In the genomic region with DNA sequence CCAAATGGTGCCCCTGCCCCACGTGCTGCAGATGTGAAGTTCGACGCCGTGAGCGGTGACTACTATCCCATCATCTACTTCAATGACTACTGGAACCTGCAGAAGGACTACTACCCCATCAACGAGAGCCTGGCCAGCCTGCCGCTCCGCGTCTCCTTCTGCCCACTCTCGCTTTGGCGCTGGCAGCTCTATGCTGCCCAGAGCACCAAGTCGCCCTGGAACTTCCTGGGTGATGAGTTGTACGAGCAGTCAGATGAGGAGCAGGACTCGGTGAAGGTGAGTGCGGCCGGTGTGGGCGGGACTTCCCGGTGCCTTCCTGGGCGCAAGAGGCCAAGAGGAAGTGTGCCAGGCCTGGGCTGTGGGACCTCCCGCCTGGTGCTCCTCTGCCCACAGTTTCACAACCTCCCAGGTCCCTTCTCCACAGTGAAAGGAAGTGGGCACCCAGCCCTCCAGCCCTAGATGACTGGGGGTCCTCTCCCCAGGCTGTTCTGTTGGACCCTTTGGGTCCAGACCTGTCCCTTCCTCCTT, we compare ENCODE assay signal across 20 cellular contexts. TPM values are rescaled to one million over a fixed set of nuclear protein-coding genes. Genes with fewer than 3 reads are reported as not detected.
"Had no signal": no experiment of that assay in that cellular context is flagged by ENCODE, and none has a peak within 500 bp of the region (broad histone marks: within the 10 kb centered on the region; RNA-seq: fewer than 3 reads in every experiment).

No MANE protein-coding gene starts in this region.

- H3K27me3 Mint-ChIP-seq: activated naive CD8-positive, alpha-beta T cell; brain; naive thymus-derived CD8-positive, alpha-beta T cell had no signal

- H3K9me3 ChIP-seq: left ventricle myocardium inferior, right atrium auricular region, stomach had no signal

- DNase-seq: amygdala; effector memory CD4-positive, alpha-beta T cell; foreskin keratinocyte; glutamatergic neuron; hypothalamus; kidney; left ventricle myocardium inferior; mesenchymal stem cell; naive thymus-derived CD8-positive, alpha-beta T cell; nucleus accumbens; stimulated activated CD4-positive, alpha-beta T cell treated with anti-CD3 and anti-CD28 coated beads, Interleukin-15, amount 100 ng/mL, for 24 hours; stimulated activated CD4-positive, alpha-beta T cell treated with anti-CD3 and anti-CD28 coated beads, Interleukin-4, amount 100 ng/mL, for 1 hour; stomach had no signal

- H3K27ac Mint-ChIP-seq: activated naive CD8-positive, alpha-beta T cell had no signal

- ATAC-seq: foreskin keratinocyte; naive thymus-derived CD8-positive, alpha-beta T cell had no signal

- H3K4me3 Mint-ChIP-seq: activated naive CD8-positive, alpha-beta T cell; brain; naive thymus-derived CD8-positive, alpha-beta T cell had no signal

- H3K4me3 ChIP-seq: left ventricle myocardium inferior, right atrium auricular region, skin epidermis, stomach had no signal

- H3K4me1 ChIP-seq: foreskin keratinocyte, left ventricle myocardium inferior, right atrium auricular region, stomach had no signal

- H3K27me3 ChIP-seq: foreskin keratinocyte, right atrium auricular region, stomach had no signal

- H3K36me3 Mint-ChIP-seq: activated naive CD8-positive, alpha-beta T cell had no signal

- H3K9me3 Mint-ChIP-seq: brain; naive thymus-derived CD8-positive, alpha-beta T cell had no signal

- H3K27ac ChIP-seq: foreskin keratinocyte, left ventricle myocardium inferior, right atrium auricular region, stomach had no signal

RNA-seq across cellular contexts. Expression of a gene that starts 41.4 kb away (rescaled TPM):
- total RNA-seq: foreskin keratinocyte; left ventricle myocardium inferior; naive thymus-derived CD8-positive, alpha-beta T cell; posterior vena cava; right atrium auricular region; urinary bladder had no signal

RNA-seq across cellular contexts. Expression of a gene that starts 45.2 kb away (rescaled TPM):
- total RNA-seq: foreskin keratinocyte; kidney; left ventricle myocardium inferior; mucosa of gallbladder; naive thymus-derived CD8-positive, alpha-beta T cell; posterior vena cava; right atrium auricular region; stomach; urinary bladder had no signal
